In genomic region chr4:5280845-5281244, GRCh38 we compare ENCODE assay signal across 13 cellular contexts.
"Had no signal": no experiment of that assay in that cellular context is flagged by ENCODE, and none has a peak within 500 bp of the region (broad histone marks: within the 10 kb centered on the region; RNA-seq: fewer than 3 reads in every experiment).

No MANE protein-coding gene starts in this region.

- H3K4me3 Mint-ChIP-seq: activated naive CD8-positive, alpha-beta T cell treated with anti-CD3 and anti-CD28 coated beads, Interleukin-2, amount 10 ng/mL, durations not matched to agents 7 days and 5 days; brain; naive B cell; stimulated activated naive CD8-positive, alpha-beta T cell treated with anti-CD3 and anti-CD28 coated beads, Interleukin-15, Interleukin-2, amounts not matched to agents 100 ng/mL and 50 ng/mL, for 24 hours; type B pancreatic cell had no signal

- H3K27ac Mint-ChIP-seq: activated naive CD8-positive, alpha-beta T cell treated with anti-CD3 and anti-CD28 coated beads, Interleukin-2, amount 10 ng/mL, durations not matched to agents 7 days and 5 days; brain; naive B cell; stimulated activated naive CD8-positive, alpha-beta T cell treated with anti-CD3 and anti-CD28 coated beads, Interleukin-15, Interleukin-2, amounts not matched to agents 100 ng/mL and 50 ng/mL, for 24 hours; type B pancreatic cell had no signal

- H3K27me3 Mint-ChIP-seq: naive B cell; stimulated activated naive CD8-positive, alpha-beta T cell treated with anti-CD3 and anti-CD28 coated beads, Interleukin-15, Interleukin-2, amounts not matched to agents 100 ng/mL and 50 ng/mL, for 24 hours had no signal

- ATAC-seq: esophagus mucosa, pancreas had no signal

- H3K4me1 Mint-ChIP-seq: activated naive CD8-positive, alpha-beta T cell treated with anti-CD3 and anti-CD28 coated beads, Interleukin-2, amount 10 ng/mL, durations not matched to agents 7 days and 5 days; naive B cell had no signal

- DNase-seq: activated CD8-positive, alpha-beta memory T cell treated with anti-CD3 and anti-CD28 coated beads for 24 hours; activated effector memory CD4-positive, alpha-beta T cell treated with anti-CD3 and anti-CD28 coated beads, Interleukin-2, amount 50 U/mL, for 16 hours; activated naive CD8-positive, alpha-beta T cell treated with anti-CD3 and anti-CD28 coated beads, Interleukin-2, amount 10 ng/mL, durations not matched to agents 7 days and 5 days; central memory CD4-positive, alpha-beta T cell; colonic mucosa; mammary epithelial cell; naive B cell; pancreas; stimulated activated CD4-positive, alpha-beta T cell treated with anti-CD3 and anti-CD28 coated beads, Interleukin-4, amount 100 ng/mL, for 1 hour had no signal

- H3K9me3 Mint-ChIP-seq: activated naive CD8-positive, alpha-beta T cell treated with anti-CD3 and anti-CD28 coated beads, Interleukin-2, amount 10 ng/mL, durations not matched to agents 7 days and 5 days; brain; naive B cell; stimulated activated naive CD8-positive, alpha-beta T cell treated with anti-CD3 and anti-CD28 coated beads, Interleukin-15, Interleukin-2, amounts not matched to agents 100 ng/mL and 50 ng/mL, for 24 hours; type B pancreatic cell had no signal

- H3K36me3 Mint-ChIP-seq: activated naive CD8-positive, alpha-beta T cell treated with anti-CD3 and anti-CD28 coated beads, Interleukin-2, amount 10 ng/mL, durations not matched to agents 7 days and 5 days; brain; naive B cell; type B pancreatic cell had no signal
